ENCODE assay signal across 11 cellular contexts in genomic region chr11:35160902-35161585, GRCh38. TPM values are rescaled to one million over a fixed set of nuclear protein-coding genes. Genes with fewer than 3 reads are reported as not detected.
DNase-seq lines count a peak whose midpoint lies in the region; ATAC-seq and TF ChIP-seq lines count a peak whose summit lies in the region.
"Had no signal": no experiment of that assay in that cellular context is flagged by ENCODE, and none has a peak within 500 bp of the region (broad histone marks: within the 10 kb centered on the region; RNA-seq: fewer than 3 reads in every experiment).

No MANE protein-coding gene starts in this region.

- 94 to 100% methylated on average over 1 to 3 of the region's 3 CpGs for WGBS in transverse colon (ENCODE audit: low coverage in 1 of 2), 2 donors

- H3K4me1 ChIP-seq in transverse colon: peaks cover 23 to 90% (median 58%) of the 10 kb centered on the region in 4 donors

- peaks cover 2 to 6% of the 10 kb centered on the region in 2 donors for H3K36me3 Mint-ChIP-seq in activated T-cell treated with anti-CD3 and anti-CD28 coated beads, Interleukin-2, amount 50 U/mL, for 72 hours (ENCODE audit: insufficient read depth in 2 of 2)

- H3K4me1 Mint-ChIP-seq in activated T-cell treated with anti-CD3 and anti-CD28 coated beads, Interleukin-2, amount 50 U/mL, for 72 hours (ENCODE audit: low read depth): peaks cover 96% of the 10 kb centered on the region

- H3K27me3 ChIP-seq in transverse colon: no peaks in the 10 kb centered on the region
- H3K27me3 ChIP-seq: gastroesophageal sphincter had no signal

- no peak overlapping the region for H3K4me3 ChIP-seq in transverse colon
- H3K4me3 ChIP-seq: gastroesophageal sphincter had no signal

- no peak for TF ChIP-seq EP300 in transverse colon (IDR thresholded peaks at IDR 0.05; ENCODE audit: low read depth)

- TF ChIP-seq CTCF in transverse colon (IDR thresholded peaks at IDR 0.05): no peak

- peak overlapping the region; percentile 25 for H3K27ac Mint-ChIP-seq in activated T-cell treated with anti-CD3 and anti-CD28 coated beads, Interleukin-2, amount 50 U/mL, for 72 hours

- no peak for ATAC-seq in activated T-cell treated with anti-CD3 and anti-CD28 coated beads, Interleukin-2, amount 50 U/mL, for 72 hours (replicated peaks in 1 of 2)
- ATAC-seq: gastroesophageal sphincter had no signal

- peak overlapping the region; percentile 54 to 72 for H3K4me3 Mint-ChIP-seq in activated T-cell treated with anti-CD3 and anti-CD28 coated beads, Interleukin-2, amount 50 U/mL, for 72 hours

- H3K27me3 Mint-ChIP-seq in activated T-cell treated with anti-CD3 and anti-CD28 coated beads, Interleukin-2, amount 50 U/mL, for 72 hours (ENCODE audit: low read depth): no peaks in the 10 kb centered on the region

- no peak for TF ChIP-seq POLR2A in transverse colon (IDR thresholded peaks at IDR 0.05)

- H3K36me3 ChIP-seq in transverse colon: no peaks in the 10 kb centered on the region
- H3K36me3 ChIP-seq: gastroesophageal sphincter had no signal

- H3K27ac ChIP-seq in transverse colon: peak overlapping the region in 3 of 4 donors; percentile 8 to 47 (median 11)

- H3K9me3 ChIP-seq in transverse colon: no peaks in the 10 kb centered on the region
- H3K9me3 ChIP-seq: gastroesophageal sphincter had no signal

- in situ Hi-C loops in transverse colon (cut with MboI; ENCODE audit: low pct_ligation_motif_present in 1 of 4, low pct_unique_long_range_greater_than_20kb in 1 of 4, low sequenced_read_pairs in 3 of 4): no loop called here

- H3K9me3 Mint-ChIP-seq in activated T-cell treated with anti-CD3 and anti-CD28 coated beads, Interleukin-2, amount 50 U/mL, for 72 hours: no peaks in the 10 kb centered on the region

- intact Hi-C loops in transverse colon (cut with DNase I; ENCODE audit: low total_unique reads): no loop called here

- no peak for DNase-seq in activated T-cell treated with anti-CD3 and anti-CD28 coated beads, Interleukin-2, amount 50 U/mL, for 72 hours
- DNase-seq in activated T-cell treated with anti-CD3 and anti-CD28 coated beads for 4 hours: no peak
- DNase-seq in SK-N-DZ (ENCODE audit: low spot score): peak; percentile 47
- DNase-seq in fibroblast of gingiva (ENCODE audit: low read depth): peak; percentile 97
- DNase-seq in transverse colon: no peak
- no peak for DNase-seq in NCI-H2196 (lab: John Stamatoyannopoulos, UW; ENCODE audit: unreplicated experiment)
- DNase-seq in stimulated activated CD8-positive, alpha-beta memory T cell treated with anti-CD3 and anti-CD28 coated beads, Interleukin-4, amount 100 ng/mL, for 48 hours: no peak
- no peak for DNase-seq in NCI-H1436 treated with DMSO at 0.1 percent for 48 hours (lab: John Stamatoyannopoulos, UW)
- DNase-seq: stimulated activated CD4-positive, alpha-beta T cell treated with anti-CD3 and anti-CD28 coated beads, Interleukin-4, amount 100 ng/mL, for 1 hour; T-helper 9 cell had no signal

RNA-seq across cellular contexts. Expression of gene CD44, which starts 22.1 kb away (rescaled TPM):
- 100 to 1,000 TPM; 385 to 504 TPM for total RNA-seq in activated T-cell treated with anti-CD3 and anti-CD28 coated beads, Interleukin-2, amount 50 U/mL, for 72 hours
- 0.61 and 1.4 TPM in 2 replicates for polyA plus RNA-seq in SK-N-DZ (2014; cell fraction: cytosol; rRNA removed)
- polyA plus RNA-seq in SK-N-DZ (2014; cell fraction: nucleus; rRNA removed): 0.12 and 0.39 TPM in 2 replicates
- total RNA-seq in transverse colon: 100 to 1,000 TPM in 3 of 4 donors, 10 to 100 TPM in 1; 56.3 to 182 (median 114) TPM

Comparison
In these comparisons a context has a peak if more than half of its experiments do, and no peak if none do; other contexts are left out.
1. DNase-seq: peak in SK-N-DZ (single experiment) and fibroblast of gingiva (single experiment); none in activated T-cell treated with anti-CD3 and anti-CD28 coated beads, Interleukin-2, amount 50 U/mL, for 72 hours (0 of 2), activated T-cell treated with anti-CD3 and anti-CD28 coated beads for 4 hours (single experiment), transverse colon (single experiment), NCI-H2196 (single experiment), stimulated activated CD8-positive, alpha-beta memory T cell treated with anti-CD3 and anti-CD28 coated beads, Interleukin-4, amount 100 ng/mL, for 48 hours (single experiment) and NCI-H1436 treated with DMSO at 0.1 percent for 48 hours (single experiment).